In the genomic region with DNA sequence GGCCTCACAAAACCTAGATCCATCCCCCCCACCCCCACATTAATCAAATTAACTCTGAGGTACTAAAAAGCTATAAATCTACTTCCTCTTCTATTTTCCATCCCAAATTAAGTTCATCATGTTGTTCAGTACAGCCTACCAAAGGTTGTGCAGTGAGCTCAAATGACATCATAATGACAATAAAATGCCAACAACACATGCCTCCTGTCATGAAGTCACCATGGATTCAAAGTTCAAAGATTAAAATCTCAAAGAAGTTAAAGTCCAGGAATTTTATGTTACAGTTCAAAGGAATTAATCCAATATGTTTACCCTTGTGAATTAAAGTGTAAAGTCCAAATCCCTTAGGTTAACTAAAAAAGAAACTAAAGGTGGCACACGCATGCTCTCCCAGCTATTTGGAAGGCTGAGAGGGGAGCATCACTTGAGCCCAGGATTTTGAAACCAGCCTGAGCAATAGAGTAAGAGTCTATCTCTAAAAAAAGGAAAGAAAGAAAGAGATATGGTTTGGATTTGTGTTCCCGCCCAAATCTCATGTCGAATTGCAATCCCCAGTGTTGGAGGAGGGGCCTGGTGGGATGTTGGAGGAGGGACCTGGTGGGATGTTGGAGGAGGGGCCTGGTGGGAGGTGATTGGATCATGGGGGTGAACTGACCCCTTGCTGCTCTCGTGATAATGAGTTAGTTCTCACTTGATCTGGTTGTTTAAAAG, we compare ENCODE assay signal across 29 cellular contexts. TPM values are rescaled to one million over a fixed set of nuclear protein-coding genes. Genes with fewer than 3 reads are reported as not detected.
DNase-seq lines count a peak whose midpoint lies in the region; ATAC-seq and TF ChIP-seq lines count a peak whose summit lies in the region.
"Had no signal": no experiment of that assay in that cellular context is flagged by ENCODE, and none has a peak within 500 bp of the region (broad histone marks: within the 10 kb centered on the region; RNA-seq: fewer than 3 reads in every experiment).

No MANE protein-coding gene starts in this region.

- H3K27me3 ChIP-seq in Karpas-422 (ENCODE audit: low read length) (no peaks in the 10 kb centered on the region), right lobe of liver (no peaks in the 10 kb centered on the region)
- H3K27me3 ChIP-seq: esophagus squamous epithelium, neutrophil, tibial nerve had no signal

- H3K4me2 ChIP-seq in Karpas-422 (ENCODE audit: low read depth, low read length, poor library complexity, severe bottlenecking): no peak overlapping the region
- H3K4me2 ChIP-seq: A549 had no signal

- H3K36me3 ChIP-seq in Karpas-422 (ENCODE audit: insufficient read depth, low read length) (no peaks in the 10 kb centered on the region), right lobe of liver (no peaks in the 10 kb centered on the region)
- H3K36me3 ChIP-seq: esophagus squamous epithelium, neutrophil, tibial nerve had no signal

- WGBS in right lobe of liver (ENCODE audit: insufficient coverage, low coverage, low lambda C conversion rate, missing lambda C conversion rate): 44% methylated on average over 3 of the region's 4 CpGs

- ATAC-seq in right lobe of liver (peak; percentile 87 to 94 (median 92)), GM18861 (IDR thresholded peaks at IDR 0.05; ENCODE audit: unreplicated experiment) (no peak), HG02759 (IDR thresholded peaks at IDR 0.05; ENCODE audit: unreplicated experiment) (no peak), GM19463 (IDR thresholded peaks at IDR 0.05; ENCODE audit: unreplicated experiment) (no peak)
- ATAC-seq: A549, left cardiac atrium, sciatic nerve had no signal

- H3K4me1 ChIP-seq in Karpas-422 (ENCODE audit: low read length) (peaks cover 8% of the 10 kb centered on the region), right lobe of liver (peaks cover 0 to 15% (median 7%) of the 10 kb centered on the region in 4 donors)
- H3K4me1 ChIP-seq: A549, esophagus squamous epithelium, tibial nerve had no signal

- H2AFZ ChIP-seq in Karpas-422 (ENCODE audit: low read length): no peak overlapping the region

- no peaks in the 10 kb centered on the region for H4K20me1 ChIP-seq in Karpas-422 (ENCODE audit: insufficient read depth, low read depth, low read length)

- no peak overlapping the region for H3K9ac ChIP-seq in Karpas-422 (ENCODE audit: low read length)

- no peaks in the 10 kb centered on the region for H3K79me2 ChIP-seq in Karpas-422 (ENCODE audit: low read length)

- DNase-seq in ELF-1 (ENCODE audit: low read depth, low spot score) (peak; percentile 19), Karpas-422 (peak; percentile 56), ecto neural progenitor cell (ENCODE audit: low spot score) (peak; percentile 38), right lobe of liver (no peak), NCI-H1105 (lab: John Stamatoyannopoulos, UW) (no peak)
- DNase-seq: activated CD4-positive, CD25-positive, alpha-beta regulatory T cell; activated gamma-delta T cell; activated T-cell treated with anti-CD3 and anti-CD28 coated beads, Interleukin-2, amount 50 U/mL, for 24 hours; caudate nucleus; dermis blood vessel endothelial cell; DND-41; esophagus squamous epithelium; foreskin melanocyte; H7; immature natural killer cell; IMR-90; left cardiac atrium; NCI-H1694; NCI-H82; stimulated activated CD4-positive, alpha-beta T cell treated with anti-CD3 and anti-CD28 coated beads, Interleukin-12 subunit alpha, Interleukin-12 subunit beta, amount 100 ng/mL, for 4 hours; stimulated activated CD4-positive, alpha-beta T cell treated with anti-CD3 and anti-CD28 coated beads, Interleukin-2, amount 100 ng/mL, for 48 hours; T-helper 1 cell had no signal

- intact Hi-C loops in right lobe of liver (cut with DNase I): no loop called here

- no peak for TF ChIP-seq CTCF in right lobe of liver (IDR thresholded peaks at IDR 0.05)

- no peak overlapping the region for H3K4me3 ChIP-seq in Karpas-422 (ENCODE audit: low read length)
- H3K4me3 ChIP-seq in right lobe of liver: peak overlapping the region in 1 of 3 donors; percentile 17
- H3K4me3 ChIP-seq: A549, esophagus squamous epithelium, tibial nerve had no signal

- H3K9me3 ChIP-seq in Karpas-422 (ENCODE audit: low read length) (no peaks in the 10 kb centered on the region), right lobe of liver (no peaks in the 10 kb centered on the region)
- H3K9me3 ChIP-seq: A549, esophagus squamous epithelium, neutrophil, tibial nerve had no signal

- TF ChIP-seq POLR2A in right lobe of liver (IDR thresholded peaks at IDR 0.05): no peak

- H3K9me2 ChIP-seq in Karpas-422 (replicated peaks; ENCODE audit: insufficient read depth, low read length): no peaks in the 10 kb centered on the region

- H3K27ac ChIP-seq in Karpas-422 (ENCODE audit: low read length) (no peak overlapping the region), right lobe of liver (peak overlapping the region; percentile 66 to 81 (median 79))
- H3K27ac ChIP-seq: A549, esophagus squamous epithelium, neutrophil, tibial nerve had no signal

RNA-seq across cellular contexts. Expression of gene SIRT5, which starts 25.7 kb away (rescaled TPM):
- total RNA-seq in Karpas-422 (2014; rRNA removed; shearing (Covaris generic); ENCODE audit: low replicate concordance): 15.2 and 16.1 TPM in 2 replicates
- 10 to 100 TPM in 4 of 6 experiments, 1 to 10 TPM in 2; 9.3 to 28.3 (median 15.5) TPM for total RNA-seq in right lobe of liver

Comparison
In these comparisons a context has a peak if more than half of its experiments do, and no peak if none do; other contexts are left out.
1. DNase-seq: peak in ELF-1 (single experiment), Karpas-422 (single experiment) and ecto neural progenitor cell (single experiment); none in right lobe of liver (0 of 3) and NCI-H1105 (single experiment).
2. ATAC-seq: peak in right lobe of liver (4 of 4); none in GM18861 (single experiment), HG02759 (single experiment) and GM19463 (single experiment).